Comparison of ENCODE assay signal across 8 cellular contexts in genomic region chr9:128881884-128882676, GRCh38. TPM values are rescaled to one million over a fixed set of nuclear protein-coding genes. Genes with fewer than 3 reads are reported as not detected.
A peak's percentile ranks its signal among the peaks of the same experiment; 100 is the strongest.
DNase-seq lines count a peak whose midpoint lies in the region; ATAC-seq and TF ChIP-seq lines count a peak whose summit lies in the region.

KYAT1 (minus strand) TSS chr9:128881950; CDS start chr9:128845405, 36,545 bp downstream.
LRRC8A (plus strand) TSS chr9:128882133; CDS start chr9:128907165, 25,032 bp downstream.

- ATAC-seq in GM18909 (IDR thresholded peaks at IDR 0.05; ENCODE audit: poor library complexity, unreplicated experiment) (peak; percentile 86), HG03159 (IDR thresholded peaks at IDR 0.05; ENCODE audit: unreplicated experiment) (peak; percentile 89)

- peak within 1 kb of the TSS; percentile 82 to 95 (median 93) for H3K9ac ChIP-seq in skeletal muscle tissue (ENCODE audit: low read depth in 1 of 3, low read length in 3 of 3)

- peaks cover 31% of the 10 kb centered on the region for H3K36me3 ChIP-seq in WERI-Rb-1
- H3K36me3 ChIP-seq in breast epithelium, result no peaks in the 10 kb centered on the region
- peaks cover 9 to 12% (median 10%) of the 10 kb centered on the region in 3 donors for H3K36me3 ChIP-seq in skeletal muscle tissue (ENCODE audit: control insufficient read depth in 3 of 3, insufficient read depth in 3 of 3, low read length in 3 of 3)

- intact Hi-C loops in breast epithelium (cut with DNase I; ENCODE audit: low total_unique reads), result no loop called here

- TF ChIP-seq CTCF in WERI-Rb-1 (IDR thresholded peaks at IDR 0.05; ENCODE audit: low read depth, low read length) (no peak), breast epithelium (IDR thresholded peaks at IDR 0.05) (no peak)

- H3K4me3 ChIP-seq in WERI-Rb-1 (ENCODE audit: low read depth, low read length) (peak within 1 kb of the TSS; percentile 86), breast epithelium (peak within 1 kb of the TSS; percentile 93 to 99 (median 99)), iPS-18c (ENCODE audit: insufficient read depth, low read depth, low read length) (peak within 1 kb of the TSS; percentile 71), skeletal muscle tissue (ENCODE audit: low read length in 3 of 3) (peak within 1 kb of the TSS; percentile 97)

- H3K9me3 ChIP-seq in WERI-Rb-1 (ENCODE audit: severe bottlenecking) (no peaks in the 10 kb centered on the region), breast epithelium (no peaks in the 10 kb centered on the region), iPS-18c (ENCODE audit: control insufficient read depth, insufficient read depth, low read length) (peaks cover 2% of the 10 kb centered on the region), skeletal muscle tissue (ENCODE audit: control insufficient read depth in 3 of 3, low read length in 3 of 3) (no peaks in the 10 kb centered on the region)

- DNase-seq in AG08395 (ENCODE audit: low spot score) (peak; percentile 96), NCI-H2227 (lab: John Stamatoyannopoulos, UW; ENCODE audit: unreplicated experiment) (peak; percentile 96), WERI-Rb-1 (peak; percentile 99), breast epithelium (ENCODE audit: low spot score in 2 of 2) (peak; percentile 98)

- no peaks in the 10 kb centered on the region for H3K27me3 ChIP-seq in WERI-Rb-1 (ENCODE audit: insufficient read depth, low read depth, severe bottlenecking)
- no peaks in the 10 kb centered on the region for H3K27me3 ChIP-seq in breast epithelium
- no peaks in the 10 kb centered on the region for H3K27me3 ChIP-seq in skeletal muscle tissue (ENCODE audit: control insufficient read depth in 3 of 3, insufficient read depth in 3 of 3, low read length in 3 of 3)

- TF ChIP-seq POLR2A in breast epithelium (IDR thresholded peaks at IDR 0.05), result no peak

- H3K27ac ChIP-seq in WERI-Rb-1, result peak within 1 kb of the TSS; percentile 90
- H3K27ac ChIP-seq in breast epithelium, result peak within 1 kb of the TSS; percentile 98 to 99
- peak within 1 kb of the TSS; percentile 93 for H3K27ac ChIP-seq in skeletal muscle tissue (ENCODE audit: low read depth, low read length)

- peaks cover 0 to 22% of the 10 kb centered on the region in 2 donors for H3K4me1 ChIP-seq in breast epithelium
- peaks cover 33 to 58% (median 41%) of the 10 kb centered on the region in 3 donors for H3K4me1 ChIP-seq in skeletal muscle tissue (ENCODE audit: control insufficient read depth in 3 of 3, insufficient read depth in 3 of 3, low read length in 3 of 3)

RNA-seq across cellular contexts. Expression of gene KYAT1, which starts in this region (rescaled TPM):
- total RNA-seq in breast epithelium (1 to 10 TPM; 3.0 to 7.6 (median 7.2) TPM), skeletal muscle tissue (2.1 TPM)

RNA-seq across cellular contexts. Expression of gene LRRC8A, which starts in this region (rescaled TPM):
- total RNA-seq in breast epithelium (10 to 100 TPM; 26.1 to 52.7 (median 40.6) TPM), skeletal muscle tissue (9.9 TPM)

Comparison
In these comparisons a context has a peak if more than half of its experiments do, and no peak if none do; other contexts are left out.
1. Peak in every context shown above with its lines: DNase-seq, ATAC-seq, H3K4me3 ChIP-seq and H3K27ac ChIP-seq.